ENCODE assay signal across 19 cellular contexts in genomic region chr6:137512768-137513605, GRCh38. TPM values are rescaled to one million over a fixed set of nuclear protein-coding genes. Genes with fewer than 3 reads are reported as not detected.
DNase-seq lines count a peak whose midpoint lies in the region; TF ChIP-seq lines count a peak whose summit lies in the region.
"Had no signal": no experiment of that assay in that cellular context is flagged by ENCODE, and none has a peak within 500 bp of the region (broad histone marks: within the 10 kb centered on the region; RNA-seq: fewer than 3 reads in every experiment).

No MANE protein-coding gene starts in this region.

- TF ChIP-seq CTCF in endodermal cell (conservative IDR thresholded peaks at IDR 0.05) = no peak
- no peak for TF ChIP-seq CTCF in nephron progenitor cell (IDR thresholded peaks at IDR 0.05)
- TF ChIP-seq CTCF in dorsolateral prefrontal cortex (IDR thresholded peaks at IDR 0.05 in 54 of 56, conservative IDR thresholded peaks at IDR 0.05 in 2 of 56; ENCODE audit: low read depth in 1 of 56, partially characterized antibody in 56 of 56) = no peak
- TF ChIP-seq CTCF in coronary artery (IDR thresholded peaks at IDR 0.05) = no peak

- H3K27me3 Mint-ChIP-seq in endodermal cell (ENCODE audit: insufficient read depth) (peaks cover 82% of the 10 kb centered on the region), nephron progenitor cell (ENCODE audit: low read depth, poor library complexity) (peaks cover 93% of the 10 kb centered on the region)
- peaks cover 65 to 86% of the 10 kb centered on the region in 2 donors for H3K27me3 Mint-ChIP-seq in CD8-positive, alpha-beta memory T cell

- H3K4me1 Mint-ChIP-seq in endodermal cell (peaks cover 36% of the 10 kb centered on the region), nephron progenitor cell (peaks cover 18% of the 10 kb centered on the region)
- H3K4me1 Mint-ChIP-seq in CD8-positive, alpha-beta memory T cell = peaks cover 0 to 6% (median 0%) of the 10 kb centered on the region in 3 donors

- H3K36me3 ChIP-seq in endodermal cell (ENCODE audit: control insufficient read depth, insufficient read depth, low read length) = no peaks in the 10 kb centered on the region
- H3K36me3 ChIP-seq in CD8-positive, alpha-beta memory T cell (ENCODE audit: insufficient read depth, low read length) = no peaks in the 10 kb centered on the region

- H3K4me3 Mint-ChIP-seq in endodermal cell (peak overlapping the region; percentile 3), nephron progenitor cell (no peak overlapping the region)
- H3K4me3 Mint-ChIP-seq in CD8-positive, alpha-beta memory T cell = no peak overlapping the region
- H3K4me3 Mint-ChIP-seq: CD4-positive, alpha-beta T cell had no signal

- CTCF ChIA-PET in CD8-positive, alpha-beta memory T cell (lab: Charles Lee) = no interaction called here

- H3K9me3 ChIP-seq in endodermal cell (ENCODE audit: control insufficient read depth, low read length) = no peaks in the 10 kb centered on the region
- H3K9me3 ChIP-seq in CD8-positive, alpha-beta memory T cell (ENCODE audit: low read length) = no peaks in the 10 kb centered on the region

- intact Hi-C loops in dorsolateral prefrontal cortex (cut with DNase I) = no loop called here

- H3K27ac ChIP-seq in endodermal cell (ENCODE audit: low read depth, low read length) (no peak overlapping the region), dorsolateral prefrontal cortex (no peak overlapping the region), coronary artery (no peak overlapping the region)
- no peak overlapping the region for H3K27ac ChIP-seq in CD8-positive, alpha-beta memory T cell (ENCODE audit: low read depth, low read length)

- TF ChIP-seq RAD21 in Ishikawa (IDR thresholded peaks at IDR 0.05; ENCODE audit: low read depth) = no peak

- H3K9me3 Mint-ChIP-seq in endodermal cell (no peaks in the 10 kb centered on the region), nephron progenitor cell (peaks cover 24% of the 10 kb centered on the region)
- H3K9me3 Mint-ChIP-seq in CD8-positive, alpha-beta memory T cell = peaks cover 3 to 31% (median 22%) of the 10 kb centered on the region in 5 donors

- POLR2A ChIA-PET in CD8-positive, alpha-beta memory T cell (lab: Charles Lee) = no interaction called here

- H3K9ac ChIP-seq in endodermal cell (ENCODE audit: extremely low read depth, low read length, poor library complexity, severe bottlenecking) = no peak overlapping the region

- H3K4me3 ChIP-seq in endodermal cell (ENCODE audit: low read length) (no peak overlapping the region), dorsolateral prefrontal cortex (no peak overlapping the region), coronary artery (no peak overlapping the region)
- no peak overlapping the region for H3K4me3 ChIP-seq in CD8-positive, alpha-beta memory T cell (ENCODE audit: low read length)

- H3K36me3 Mint-ChIP-seq in endodermal cell (ENCODE audit: low read depth) (no peaks in the 10 kb centered on the region), nephron progenitor cell (ENCODE audit: low read depth) (no peaks in the 10 kb centered on the region)
- peaks cover 0 to 3% (median 0%) of the 10 kb centered on the region in 3 donors for H3K36me3 Mint-ChIP-seq in CD8-positive, alpha-beta memory T cell

- H3K27me3 ChIP-seq in endodermal cell (ENCODE audit: control insufficient read depth, insufficient read depth, low read length, poor library complexity, severe bottlenecking) (peaks cover 62% of the 10 kb centered on the region), dorsolateral prefrontal cortex (peaks cover 5 to 78% (median 51%) of the 10 kb centered on the region in 45 donors)
- peaks cover 34% of the 10 kb centered on the region for H3K27me3 ChIP-seq in CD8-positive, alpha-beta memory T cell (ENCODE audit: insufficient read depth, low read length, poor library complexity, severe bottlenecking)

- WGBS in endodermal cell (ENCODE audit: insufficient coverage in 1 of 2, insufficient read length in 1 of 2), 2 experiments = 15 to 63% methylated on average over 3 to 13 of the region's 13 CpGs

- peak; percentile 56 for DNase-seq in ELF-1 (ENCODE audit: low read depth, low spot score)
- peak; percentile 79 for DNase-seq in endodermal cell
- peak; percentile 24 for DNase-seq in nephron progenitor cell
- DNase-seq in NCI-H2171 (lab: John Stamatoyannopoulos, UW) = no peak
- no peak for DNase-seq in dorsolateral prefrontal cortex
- DNase-seq in coronary artery (ENCODE audit: low spot score) = no peak
- DNase-seq in CD8-positive, alpha-beta memory T cell = no peak
- DNase-seq: AML-193; CD4-positive, alpha-beta T cell; DMS79 treated with DMSO at 0.1 percent for 48 hours; GF-D8; MV-4-11; NCI-H1436; NCI-H2029 treated with DMSO at 0.1 percent for 48 hours; NCI-H2227 treated with DMSO at 0.1 percent for 48 hours had no signal

- no peak overlapping the region for H3K27ac Mint-ChIP-seq in endodermal cell
- H3K27ac Mint-ChIP-seq in nephron progenitor cell = no peak overlapping the region
- H3K27ac Mint-ChIP-seq in CD8-positive, alpha-beta memory T cell = no peak overlapping the region
- H3K27ac Mint-ChIP-seq: CD4-positive, alpha-beta T cell had no signal

- no peak for TF ChIP-seq EP300 in Ishikawa (IDR thresholded peaks at IDR 0.05; ENCODE audit: borderline replicate concordance)

- H3K4me1 ChIP-seq in endodermal cell (ENCODE audit: control insufficient read depth, insufficient read depth, low read length) = peaks cover 6% of the 10 kb centered on the region
- no peaks in the 10 kb centered on the region for H3K4me1 ChIP-seq in CD8-positive, alpha-beta memory T cell (ENCODE audit: insufficient read depth, low read length)

TF ChIP-seq in Ishikawa, 13 proteins besides CTCF, POLR2A, EP300 and RAD21:
- TF ChIP-seq REST (IDR thresholded peaks at IDR 0.05; ENCODE audit: low read depth) (peak; percentile 59; the same call in 1 of the 2 replicates), TAF1 (IDR thresholded peaks at IDR 0.05; ENCODE audit: low read depth) (no peak)
TF ChIP-seq in Ishikawa: peak in this region for 1.

RNA-seq across cellular contexts. Expression of gene OLIG3, which starts 18.8 kb away (rescaled TPM):
- total RNA-seq in endodermal cell (not detected), dorsolateral prefrontal cortex (not detected)
- 42.2 TPM for polyA plus RNA-seq in endodermal cell (2013, experiment 1 of 2)
- 31.6 TPM for polyA plus RNA-seq in endodermal cell (2013, experiment 2 of 2)
- under 1 TPM; 0.26 to 0.40 TPM for total RNA-seq in CD8-positive, alpha-beta memory T cell
- not detected for polyA plus RNA-seq in CD8-positive, alpha-beta memory T cell
- total RNA-seq: A673; CD4-positive, alpha-beta T cell; H4; HT-29 had no signal

Comparison
In these comparisons a context has a peak if more than half of its experiments do, and no peak if none do; other contexts are left out.
1. DNase-seq: peak in ELF-1 (single experiment), endodermal cell (single experiment) and nephron progenitor cell (single experiment); none in NCI-H2171 (single experiment), dorsolateral prefrontal cortex (0 of 10), coronary artery (single experiment) and CD8-positive, alpha-beta memory T cell (0 of 5).